ENCODE assay signal across 11 cellular contexts in the genomic region with DNA sequence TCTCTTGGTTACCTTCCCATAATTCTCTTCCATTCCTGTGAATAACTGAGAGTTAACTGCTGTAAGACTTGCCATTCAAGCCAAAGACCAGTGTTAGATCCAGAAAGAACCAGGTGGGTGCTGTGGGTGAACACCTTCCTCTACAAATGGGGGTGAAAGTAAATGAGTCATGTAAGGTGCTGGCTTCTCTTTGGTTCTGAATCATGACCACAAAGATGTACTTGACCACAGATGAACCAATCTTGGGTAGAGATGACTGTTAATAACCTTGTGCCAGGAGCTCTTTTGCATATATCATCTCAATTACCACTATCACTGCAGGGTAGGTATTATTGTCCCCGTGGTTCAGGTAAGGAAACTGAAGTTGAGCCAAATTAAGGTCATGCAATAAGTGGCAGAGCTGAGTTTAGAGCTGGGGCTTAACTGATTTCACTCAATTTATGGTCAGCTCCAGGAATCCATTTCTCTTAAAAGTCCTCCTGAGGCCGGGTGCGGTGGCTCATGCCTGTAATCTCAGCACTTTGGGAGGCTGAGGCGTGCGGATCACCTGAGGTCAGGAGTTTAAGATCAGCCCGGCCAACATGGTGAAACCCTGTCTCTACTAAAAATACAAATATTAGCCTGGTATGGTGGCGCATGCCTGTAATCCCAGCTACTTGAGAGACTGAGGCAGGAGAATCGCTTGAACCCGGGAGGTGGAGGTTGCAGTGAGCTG.
DNase-seq lines count a peak whose midpoint lies in the region; ATAC-seq and TF ChIP-seq lines count a peak whose summit lies in the region.
"Had no signal": no experiment of that assay in that cellular context is flagged by ENCODE, and none has a peak within 500 bp of the region (broad histone marks: within the 10 kb centered on the region; RNA-seq: fewer than 3 reads in every experiment).

No MANE protein-coding gene starts in this region.

- H3K27ac ChIP-seq in CD4-positive, alpha-beta memory T cell (ENCODE audit: low read depth, low read length), result no peak overlapping the region
- H3K27ac ChIP-seq in caudate nucleus (ENCODE audit: low read depth, low read length), result no peak overlapping the region
- H3K27ac ChIP-seq: epithelial cell of prostate had no signal

- no peaks in the 10 kb centered on the region for H3K27me3 ChIP-seq in CD4-positive, alpha-beta memory T cell (ENCODE audit: insufficient read depth, low read length)

- no peak overlapping the region for H3K4me3 ChIP-seq in CD4-positive, alpha-beta memory T cell (ENCODE audit: low read length in 2 of 2)

- POLR2A ChIA-PET in CD4-positive, alpha-beta memory T cell (lab: Charles Lee; ENCODE audit: partially characterized antibody), result interaction anchor here (0.9 to 1.7 kb wide), 2 partner anchors 20 to 35 kb away, joined by 3 to 7 read pairs; no protein-coding TSS in a partner anchor
- POLR2A ChIA-PET in activated CD4-positive, alpha-beta memory T cell treated with anti-CD3 and anti-CD28 coated beads for 36 hours (lab: Charles Lee), result interaction anchor here (0.6 to 1.2 kb wide), 14 partner anchors 11 to 357 kb away, joined by 3 to 10 read pairs (median 4); no protein-coding TSS in a partner anchor

- ATAC-seq in GM19023 (IDR thresholded peaks at IDR 0.05; ENCODE audit: unreplicated experiment), result peak; percentile 91
- peak; percentile 79 for ATAC-seq in HG02970 (IDR thresholded peaks at IDR 0.05; ENCODE audit: low FRiP score, unreplicated experiment)

- peak overlapping the region in 4 of 7 donors; percentile 10 to 52 (median 38) for H3K27ac Mint-ChIP-seq in CD4-positive, alpha-beta memory T cell
- H3K27ac Mint-ChIP-seq in activated CD4-positive, alpha-beta memory T cell treated with anti-CD3 and anti-CD28 coated beads for 36 hours, result peak overlapping the region; percentile 53
- no peak overlapping the region for H3K27ac Mint-ChIP-seq in endothelial cell (ENCODE audit: unreplicated experiment)

- intact Hi-C loops in CD4-positive, alpha-beta memory T cell (cut with micrococcal nuclease), result no loop called here
- intact Hi-C loops in activated CD4-positive, alpha-beta memory T cell treated with anti-CD3 and anti-CD28 coated beads for 36 hours (cut with micrococcal nuclease), result loop anchor here (1.0 to 5.0 kb wide), 8 partner anchors 12 to 381 kb away; no protein-coding TSS in a partner anchor

- peak in 1 of 5 donors; percentile 47 for DNase-seq in CD4-positive, alpha-beta memory T cell
- DNase-seq in activated CD4-positive, alpha-beta memory T cell treated with anti-CD3 and anti-CD28 coated beads for 36 hours, result peak; percentile 67
- DNase-seq in caudate nucleus (lab: John Stamatoyannopoulos, UW) (no peak), dermis blood vessel endothelial cell (no peak), endothelial cell (ENCODE audit: low spot score) (no peak)
- no peak for DNase-seq in activated CD4-positive, CD25-positive, alpha-beta regulatory T cell treated with anti-CD3 and anti-CD28 coated beads, Interleukin-2, amount 50 U/mL, for 72 hours
- DNase-seq: Caco-2; naive thymus-derived CD8-positive, alpha-beta T cell had no signal

- H3K4me3 Mint-ChIP-seq in CD4-positive, alpha-beta memory T cell, result peak overlapping the region in 2 of 8 donors; percentile 6 to 37
- H3K4me3 Mint-ChIP-seq in activated CD4-positive, alpha-beta memory T cell treated with anti-CD3 and anti-CD28 coated beads for 36 hours, result peak overlapping the region; percentile 25
- H3K4me3 Mint-ChIP-seq in endothelial cell (ENCODE audit: unreplicated experiment), result no peak overlapping the region
- H3K4me3 Mint-ChIP-seq: naive thymus-derived CD8-positive, alpha-beta T cell had no signal

- CTCF ChIA-PET in CD4-positive, alpha-beta memory T cell (lab: Charles Lee; ENCODE audit: partially characterized antibody), result interaction anchor here (1.1 to 1.6 kb wide), 2 partner anchors 107 to 120 kb away, joined by 3 to 4 read pairs; no protein-coding TSS in a partner anchor
- CTCF ChIA-PET in activated CD4-positive, alpha-beta memory T cell treated with anti-CD3 and anti-CD28 coated beads for 36 hours (lab: Charles Lee), result interaction anchor here (1.0 to 1.6 kb wide), 7 partner anchors 12 to 449 kb away, joined by 3 to 6 read pairs (median 4); no protein-coding TSS in a partner anchor

- peaks cover 12 to 20% (median 16%) of the 10 kb centered on the region in 4 donors for H3K4me1 Mint-ChIP-seq in CD4-positive, alpha-beta memory T cell
- H3K4me1 Mint-ChIP-seq in activated CD4-positive, alpha-beta memory T cell treated with anti-CD3 and anti-CD28 coated beads for 36 hours (ENCODE audit: low read depth), result peaks cover 56% of the 10 kb centered on the region
- H3K4me1 Mint-ChIP-seq in endothelial cell (ENCODE audit: unreplicated experiment), result no peaks in the 10 kb centered on the region

- H3K27me3 Mint-ChIP-seq in CD4-positive, alpha-beta memory T cell, result no peaks in the 10 kb centered on the region
- H3K27me3 Mint-ChIP-seq in activated CD4-positive, alpha-beta memory T cell treated with anti-CD3 and anti-CD28 coated beads for 36 hours, result peaks cover 5% of the 10 kb centered on the region
- peaks cover 2% of the 10 kb centered on the region for H3K27me3 Mint-ChIP-seq in endothelial cell (ENCODE audit: unreplicated experiment)
- H3K27me3 Mint-ChIP-seq: naive thymus-derived CD8-positive, alpha-beta T cell had no signal

- H3K9me3 ChIP-seq in CD4-positive, alpha-beta memory T cell (ENCODE audit: control insufficient read depth in 1 of 2, low read length in 2 of 2), result no peaks in the 10 kb centered on the region
- H3K9me3 ChIP-seq: Caco-2 had no signal

- TF ChIP-seq CTCF in endothelial cell (IDR thresholded peaks at IDR 0.05; ENCODE audit: unreplicated experiment), result no peak

- peaks cover 0 to 7% of the 10 kb centered on the region in 2 donors for H3K36me3 Mint-ChIP-seq in CD4-positive, alpha-beta memory T cell
- peaks cover 6% of the 10 kb centered on the region for H3K36me3 Mint-ChIP-seq in activated CD4-positive, alpha-beta memory T cell treated with anti-CD3 and anti-CD28 coated beads for 36 hours
- H3K36me3 Mint-ChIP-seq in endothelial cell (ENCODE audit: low read depth, unreplicated experiment), result no peaks in the 10 kb centered on the region
- H3K36me3 Mint-ChIP-seq: naive thymus-derived CD8-positive, alpha-beta T cell had no signal

- peaks cover 0 to 5% (median 0%) of the 10 kb centered on the region in 8 donors for H3K9me3 Mint-ChIP-seq in CD4-positive, alpha-beta memory T cell
- H3K9me3 Mint-ChIP-seq in activated CD4-positive, alpha-beta memory T cell treated with anti-CD3 and anti-CD28 coated beads for 36 hours, result peaks cover 7% of the 10 kb centered on the region
- no peaks in the 10 kb centered on the region for H3K9me3 Mint-ChIP-seq in endothelial cell (ENCODE audit: unreplicated experiment)

- H3K36me3 ChIP-seq in CD4-positive, alpha-beta memory T cell (ENCODE audit: insufficient read depth, low read length), result no peaks in the 10 kb centered on the region

- peaks cover 8% of the 10 kb centered on the region for H3K4me1 ChIP-seq in CD4-positive, alpha-beta memory T cell (ENCODE audit: insufficient read depth, low read length)
- H3K4me1 ChIP-seq: Caco-2 had no signal
